8 cellular contexts compared by ENCODE assay signal in the genomic region with DNA sequence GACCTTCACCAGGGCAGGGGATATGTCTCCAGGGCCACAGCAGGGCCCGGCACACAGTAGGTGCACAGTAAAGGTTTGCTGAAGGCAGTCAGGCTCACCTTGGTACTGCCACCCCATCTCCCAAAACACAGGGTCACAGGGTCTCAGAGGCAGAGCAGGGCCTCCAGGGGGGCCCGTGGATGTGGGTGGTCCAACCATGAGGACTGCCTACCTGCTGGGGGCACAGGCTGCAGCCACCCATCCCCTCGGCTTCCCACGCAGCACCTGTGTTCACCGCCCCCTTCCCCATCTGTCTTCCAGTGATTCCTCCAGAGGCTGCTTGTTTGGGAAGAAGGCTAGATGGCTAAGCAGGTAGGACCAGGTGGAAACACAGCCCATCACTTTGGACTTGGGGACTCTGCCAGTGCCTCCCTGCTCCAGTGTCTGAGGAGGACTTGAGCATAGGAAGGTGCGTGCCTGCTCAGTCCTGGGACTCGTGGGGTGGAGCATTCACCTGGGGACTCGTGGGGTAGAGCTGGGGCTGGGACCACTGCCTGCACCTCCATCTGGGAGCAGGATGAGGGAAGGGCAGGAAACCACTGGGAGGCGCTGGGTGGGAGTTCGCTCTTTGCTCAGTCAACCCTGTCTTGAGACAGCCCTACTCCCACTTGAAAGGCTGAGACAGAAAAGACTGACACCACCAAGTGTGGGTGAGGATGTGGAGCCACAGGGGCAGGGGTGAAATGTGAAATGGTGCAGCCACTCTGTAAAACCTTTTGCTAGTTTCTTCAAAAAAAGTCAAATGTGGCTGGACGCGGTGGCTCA. TPM values are rescaled to one million over a fixed set of nuclear protein-coding genes. Genes with fewer than 3 reads are reported as not detected.
DNase-seq lines count a peak whose midpoint lies in the region; ATAC-seq lines count a peak whose summit lies in the region.

No MANE protein-coding gene starts in this region.

- ATAC-seq in central memory CD8-positive, alpha-beta T cell (replicated peaks; ENCODE audit: extremely low read depth, poor library complexity, severe bottlenecking), result no peak
- no peak for ATAC-seq in naive thymus-derived CD8-positive, alpha-beta T cell
- ATAC-seq in GM19395 (IDR thresholded peaks at IDR 0.05; ENCODE audit: unreplicated experiment) (no peak), GM19328 (IDR thresholded peaks at IDR 0.05; ENCODE audit: unreplicated experiment) (no peak)

- peak overlapping the region; percentile 59 for H3K4me3 Mint-ChIP-seq in central memory CD8-positive, alpha-beta T cell
- H3K4me3 Mint-ChIP-seq in naive thymus-derived CD8-positive, alpha-beta T cell, result peak overlapping the region; percentile 13 to 88 (median 42)

- H3K9ac ChIP-seq in BLaER1 (no peak overlapping the region), HUES48 (ENCODE audit: low read depth, low read length) (no peak overlapping the region)

- H3K4me1 ChIP-seq in BLaER1 (peaks cover 60% of the 10 kb centered on the region), HUES48 (ENCODE audit: control insufficient read depth, insufficient read depth, low read length) (peaks cover 10% of the 10 kb centered on the region)

- H4K20me1 ChIP-seq in BLaER1, result no peaks in the 10 kb centered on the region

- peaks cover 14% of the 10 kb centered on the region for H3K4me1 Mint-ChIP-seq in central memory CD8-positive, alpha-beta T cell
- peaks cover 2 to 23% (median 14%) of the 10 kb centered on the region in 4 donors for H3K4me1 Mint-ChIP-seq in naive thymus-derived CD8-positive, alpha-beta T cell

- no peak overlapping the region for H3K27ac Mint-ChIP-seq in central memory CD8-positive, alpha-beta T cell (ENCODE audit: low read depth)
- H3K27ac Mint-ChIP-seq in naive thymus-derived CD8-positive, alpha-beta T cell, result peak overlapping the region in 3 of 10 donors; percentile 27 to 65 (median 31)

- H3K9me3 ChIP-seq in BLaER1, result no peaks in the 10 kb centered on the region
- no peaks in the 10 kb centered on the region for H3K9me3 ChIP-seq in HUES48 (ENCODE audit: control insufficient read depth, insufficient read depth, low read length)

- peak overlapping the region; percentile 98 for H3K4me2 ChIP-seq in BLaER1

- H3K27ac ChIP-seq in BLaER1, result 0 out of 2 replicates have a peak overlapping the region, but pooled peaks have one; percentile 10
- H3K27ac ChIP-seq in HUES48 (ENCODE audit: low read depth, low read length), result peak overlapping the region; percentile 28

- H3K36me3 ChIP-seq in BLaER1 (no peaks in the 10 kb centered on the region), HUES48 (ENCODE audit: control insufficient read depth, insufficient read depth, low read length) (no peaks in the 10 kb centered on the region)

- no peak overlapping the region for H3K4me3 ChIP-seq in BLaER1
- H3K4me3 ChIP-seq in HUES48 (ENCODE audit: low read depth, low read length), result no peak overlapping the region

- H3K9me3 Mint-ChIP-seq in central memory CD8-positive, alpha-beta T cell, result no peaks in the 10 kb centered on the region
- no peaks in the 10 kb centered on the region for H3K9me3 Mint-ChIP-seq in naive thymus-derived CD8-positive, alpha-beta T cell

- peaks cover 2% of the 10 kb centered on the region for H3K36me3 Mint-ChIP-seq in central memory CD8-positive, alpha-beta T cell (ENCODE audit: insufficient read depth)
- no peaks in the 10 kb centered on the region for H3K36me3 Mint-ChIP-seq in naive thymus-derived CD8-positive, alpha-beta T cell

- no peaks in the 10 kb centered on the region for H3K27me3 Mint-ChIP-seq in central memory CD8-positive, alpha-beta T cell
- H3K27me3 Mint-ChIP-seq in naive thymus-derived CD8-positive, alpha-beta T cell, result no peaks in the 10 kb centered on the region

- H3K27me3 ChIP-seq in BLaER1 (no peaks in the 10 kb centered on the region), HUES48 (ENCODE audit: control insufficient read depth, insufficient read depth, low read length) (no peaks in the 10 kb centered on the region)

- DNase-seq in central memory CD8-positive, alpha-beta T cell (ENCODE audit: low spot score in 2 of 2), result no peak
- DNase-seq in naive thymus-derived CD8-positive, alpha-beta T cell, result no peak
- no peak for DNase-seq in NCI-H2227 treated with DMSO at 0.1 percent for 48 hours (lab: John Stamatoyannopoulos, UW)
- DNase-seq in AML-193 (lab: John Stamatoyannopoulos, UW), result no peak

- POLR2A ChIA-PET in naive thymus-derived CD8-positive, alpha-beta T cell (lab: Charles Lee), result no interaction called here

RNA-seq across cellular contexts. Expression of gene PLXND1, which starts 18.8 kb away (rescaled TPM):
- 10 to 100 TPM in 1 of 2 experiments, 1 to 10 TPM in 1; 7.4 to 11.3 TPM for total RNA-seq in naive thymus-derived CD8-positive, alpha-beta T cell
- polyA plus RNA-seq in naive thymus-derived CD8-positive, alpha-beta T cell, result 1 to 10 TPM in 1 of 3 donors, under 1 TPM in 2; 0.25 to 1.2 (median 0.30) TPM
